In genomic region chr1:32949519-32949918, GRCh38 we compare ENCODE assay signal across 17 cellular contexts. TPM values are rescaled to one million over a fixed set of nuclear protein-coding genes. Genes with fewer than 3 reads are reported as not detected.
A peak's percentile ranks its signal among the peaks of the same experiment; 100 is the strongest.
DNase-seq lines count a peak whose midpoint lies in the region; ATAC-seq and TF ChIP-seq lines count a peak whose summit lies in the region.
"Had no signal": no experiment of that assay in that cellular context is flagged by ENCODE, and none has a peak within 500 bp of the region (broad histone marks: within the 10 kb centered on the region; RNA-seq: fewer than 3 reads in every experiment).

No MANE protein-coding gene starts in this region.

- H3K27ac Mint-ChIP-seq in activated naive CD8-positive, alpha-beta T cell treated with anti-CD3 and anti-CD28 coated beads, Interleukin-2, amount 50 U/mL, for 24 hours, result peak overlapping the region; percentile 20
- H3K27ac Mint-ChIP-seq in activated naive CD8-positive, alpha-beta T cell treated with anti-CD3 and anti-CD28 coated beads for 36 hours, result no peak overlapping the region

- TF ChIP-seq CTCF in body of pancreas (IDR thresholded peaks at IDR 0.05), result no peak
- TF ChIP-seq CTCF in vagina (IDR thresholded peaks at IDR 0.05), result no peak

- ATAC-seq in activated naive CD8-positive, alpha-beta T cell treated with anti-CD3 and anti-CD28 coated beads, Interleukin-2, amount 50 U/mL, for 24 hours, result no peak
- ATAC-seq in body of pancreas, result peak; percentile 18
- ATAC-seq in HG03045 (IDR thresholded peaks at IDR 0.05; ENCODE audit: unreplicated experiment), result no peak

- 14 to 34% methylated on average over 5 of the region's 5 CpGs for WGBS in body of pancreas, 2 donors

- H3K4me3 Mint-ChIP-seq in activated naive CD8-positive, alpha-beta T cell treated with anti-CD3 and anti-CD28 coated beads, Interleukin-2, amount 50 U/mL, for 24 hours, result no peak overlapping the region
- H3K4me3 Mint-ChIP-seq in activated naive CD8-positive, alpha-beta T cell treated with anti-CD3 and anti-CD28 coated beads for 36 hours, result no peak overlapping the region

- H3K4me1 Mint-ChIP-seq in activated naive CD8-positive, alpha-beta T cell treated with anti-CD3 and anti-CD28 coated beads, Interleukin-2, amount 50 U/mL, for 24 hours, result peaks cover 23% of the 10 kb centered on the region
- H3K4me1 Mint-ChIP-seq in activated naive CD8-positive, alpha-beta T cell treated with anti-CD3 and anti-CD28 coated beads for 36 hours, result peaks cover 10% of the 10 kb centered on the region

- H3K4me1 ChIP-seq in body of pancreas (peaks cover 25% of the 10 kb centered on the region), muscle layer of duodenum (ENCODE audit: control insufficient read depth in 1 of 2, insufficient read depth in 2 of 2, low read length in 2 of 2) (peaks cover 12 to 20% of the 10 kb centered on the region in 2 donors), vagina (peaks cover 45% of the 10 kb centered on the region)

- TF ChIP-seq POLR2A in body of pancreas (IDR thresholded peaks at IDR 0.05) (no peak), vagina (IDR thresholded peaks at IDR 0.05) (no peak)

- H3K27me3 ChIP-seq in body of pancreas (no peaks in the 10 kb centered on the region), muscle layer of duodenum (ENCODE audit: low read depth, low read length) (no peaks in the 10 kb centered on the region), vagina (no peaks in the 10 kb centered on the region)
- H3K27me3 ChIP-seq: spleen, upper lobe of left lung had no signal

- peaks cover 0 to 6% of the 10 kb centered on the region in 2 donors for H3K36me3 ChIP-seq in body of pancreas (replicated peaks in 1 of 2; ENCODE audit: insufficient read depth in 1 of 2, low read depth in 2 of 2)
- H3K36me3 ChIP-seq in muscle layer of duodenum (ENCODE audit: control insufficient read depth in 1 of 2, insufficient read depth in 2 of 2, low read length in 2 of 2), result peaks cover 30 to 35% of the 10 kb centered on the region in 2 donors
- peaks cover 0 to 31% of the 10 kb centered on the region in 2 donors for H3K36me3 ChIP-seq in vagina

- intact Hi-C loops in body of pancreas (cut with DNase I), result no loop called here
- intact Hi-C loops in vagina (cut with DNase I), result no loop called here

- H3K27me3 Mint-ChIP-seq in activated naive CD8-positive, alpha-beta T cell treated with anti-CD3 and anti-CD28 coated beads, Interleukin-2, amount 50 U/mL, for 24 hours, result no peaks in the 10 kb centered on the region
- H3K27me3 Mint-ChIP-seq in activated naive CD8-positive, alpha-beta T cell treated with anti-CD3 and anti-CD28 coated beads for 36 hours, result no peaks in the 10 kb centered on the region
- H3K27me3 Mint-ChIP-seq: CD4-positive, alpha-beta memory T cell had no signal

- H3K4me3 ChIP-seq in body of pancreas, result no peak overlapping the region
- H3K4me3 ChIP-seq in muscle layer of duodenum (ENCODE audit: low read depth in 1 of 2, low read length in 2 of 2), result no peak overlapping the region
- H3K4me3 ChIP-seq in vagina, result no peak overlapping the region
- H3K4me3 ChIP-seq: spleen, upper lobe of left lung had no signal

- H3K9me3 ChIP-seq in body of pancreas, result no peaks in the 10 kb centered on the region
- no peaks in the 10 kb centered on the region for H3K9me3 ChIP-seq in muscle layer of duodenum (ENCODE audit: control insufficient read depth in 1 of 2, low read length in 2 of 2)
- H3K9me3 ChIP-seq in vagina, result no peaks in the 10 kb centered on the region
- H3K9me3 ChIP-seq: spleen, upper lobe of left lung had no signal

- H3K36me3 Mint-ChIP-seq in activated naive CD8-positive, alpha-beta T cell treated with anti-CD3 and anti-CD28 coated beads, Interleukin-2, amount 50 U/mL, for 24 hours (ENCODE audit: low read depth), result peaks cover 17% of the 10 kb centered on the region
- H3K36me3 Mint-ChIP-seq in activated naive CD8-positive, alpha-beta T cell treated with anti-CD3 and anti-CD28 coated beads for 36 hours, result peaks cover 12% of the 10 kb centered on the region

- no peaks in the 10 kb centered on the region for H3K9me3 Mint-ChIP-seq in activated naive CD8-positive, alpha-beta T cell treated with anti-CD3 and anti-CD28 coated beads, Interleukin-2, amount 50 U/mL, for 24 hours
- no peaks in the 10 kb centered on the region for H3K9me3 Mint-ChIP-seq in activated naive CD8-positive, alpha-beta T cell treated with anti-CD3 and anti-CD28 coated beads for 36 hours
- H3K9me3 Mint-ChIP-seq: CD4-positive, alpha-beta memory T cell had no signal

- DNase-seq in activated naive CD8-positive, alpha-beta T cell treated with anti-CD3 and anti-CD28 coated beads, Interleukin-2, amount 50 U/mL, for 24 hours, result no peak
- no peak for DNase-seq in activated naive CD8-positive, alpha-beta T cell treated with anti-CD3 and anti-CD28 coated beads for 36 hours
- DNase-seq in body of pancreas, result peak; percentile 24 to 60 (median 48)
- DNase-seq in vagina (ENCODE audit: extremely low spot score in 2 of 2), result no peak
- DNase-seq in NCI-H226, result no peak
- DNase-seq in NCI-H82 treated with DMSO at 0.1 percent for 48 hours (lab: John Stamatoyannopoulos, UW; ENCODE audit: unreplicated experiment), result no peak
- DNase-seq: activated effector memory CD4-positive, alpha-beta T cell treated with Interleukin-2 at 50 U/mL for 16 hours; CD4-positive, alpha-beta memory T cell; cerebellar nuclear complex; EL; foreskin melanocyte; NCI-H1417 treated with DMSO at 0.1 percent for 48 hours; NCI-H82; spleen; upper lobe of left lung had no signal

- H3K27ac ChIP-seq in body of pancreas (peak overlapping the region; percentile 21 to 86 (median 68)), muscle layer of duodenum (ENCODE audit: low read length) (peak overlapping the region; percentile 65), vagina (peak overlapping the region; percentile 64)

RNA-seq across cellular contexts. Expression of gene RNF19B, which starts 15.1 kb away (rescaled TPM):
- 10 to 100 TPM in 1 of 2 experiments, 1 to 10 TPM in 1; 8.8 to 10.2 TPM for total RNA-seq in activated naive CD8-positive, alpha-beta T cell treated with anti-CD3 and anti-CD28 coated beads for 36 hours
- total RNA-seq in body of pancreas, result 10 to 100 TPM in 1 of 2 donors, 1 to 10 TPM in 1; 7.5 to 19.8 TPM
- 24.6 TPM for total RNA-seq in vagina

RNA-seq across cellular contexts. Expression of gene TMEM54, which starts 48.3 kb away (rescaled TPM):
- 1 to 10 TPM; 1.2 to 1.4 TPM for total RNA-seq in activated naive CD8-positive, alpha-beta T cell treated with anti-CD3 and anti-CD28 coated beads for 36 hours
- total RNA-seq in body of pancreas (10 to 100 TPM; 40.2 to 41.2 TPM), vagina (36.1 TPM)
- total RNA-seq: CD4-positive, alpha-beta memory T cell had no signal

Comparison
In these comparisons a context has a peak if more than half of its experiments do, and no peak if none do; other contexts are left out.
1. DNase-seq: peak in body of pancreas (4 of 4); none in activated naive CD8-positive, alpha-beta T cell treated with anti-CD3 and anti-CD28 coated beads, Interleukin-2, amount 50 U/mL, for 24 hours (single experiment), activated naive CD8-positive, alpha-beta T cell treated with anti-CD3 and anti-CD28 coated beads for 36 hours (single experiment), vagina (0 of 2), NCI-H226 (single experiment) and NCI-H82 treated with DMSO at 0.1 percent for 48 hours (single experiment).
2. RNA of gene TMEM54, which starts 48.3 kb away (total RNA-seq): 40.2 to 41.2 TPM in body of pancreas and 36.1 TPM in vagina (single experiment); 1.2 to 1.4 TPM in activated naive CD8-positive, alpha-beta T cell treated with anti-CD3 and anti-CD28 coated beads for 36 hours; every median in the first group is over 10 times any median in the second.
3. Peak in every context shown above with its lines, with median percentiles within 50 percentile points of each other: H3K27ac ChIP-seq.